11 cellular contexts compared by ENCODE assay signal in the genomic region with DNA sequence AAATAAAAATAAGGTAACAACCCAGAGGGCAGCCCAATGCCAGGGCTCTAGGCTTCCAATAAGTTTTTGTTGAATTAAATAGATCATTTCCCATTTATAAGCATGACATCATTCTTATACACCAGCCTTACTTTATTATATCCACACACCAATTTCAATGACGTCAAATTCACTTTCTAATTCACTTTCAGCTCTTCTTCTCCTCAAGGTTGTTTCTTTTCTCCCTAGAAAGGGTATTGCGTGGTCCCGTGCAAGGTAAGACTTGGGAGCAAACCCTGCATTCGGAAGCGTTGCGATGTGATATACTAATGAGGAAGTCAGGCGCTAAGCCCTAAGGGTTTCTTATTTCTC. TPM values are rescaled to one million over a fixed set of nuclear protein-coding genes. Genes with fewer than 3 reads are reported as not detected.
DNase-seq lines count a peak whose midpoint lies in the region; ATAC-seq and TF ChIP-seq lines count a peak whose summit lies in the region.
"Had no signal": no experiment of that assay in that cellular context is flagged by ENCODE, and none has a peak within 500 bp of the region (broad histone marks: within the 10 kb centered on the region; RNA-seq: fewer than 3 reads in every experiment).

No MANE protein-coding gene starts in this region.

- no peaks in the 10 kb centered on the region for H3K9me3 Mint-ChIP-seq in activated CD8-positive, alpha-beta T cell treated with anti-CD3 and anti-CD28 coated beads, Interleukin-2, amount 10 ng/mL, durations not matched to agents 7 days and 5 days (ENCODE audit: insufficient read depth)

- H3K4me3 ChIP-seq in BE2C (ENCODE audit: low read depth, low read length), result peak overlapping the region; percentile 71
- peak overlapping the region; percentile 51 for H3K4me3 ChIP-seq in neuron (ENCODE audit: low read length)
- H3K4me3 ChIP-seq in WERI-Rb-1 (ENCODE audit: low read depth, low read length), result no peak overlapping the region

- H3K27ac ChIP-seq in epithelial cell of prostate, result peak overlapping the region; percentile 92
- H3K27ac ChIP-seq in WERI-Rb-1, result no peak overlapping the region

- peak overlapping the region; percentile 76 for H2AFZ ChIP-seq in neuron (ENCODE audit: low read depth, low read length)

- no peak overlapping the region for H3K27ac Mint-ChIP-seq in activated CD8-positive, alpha-beta T cell treated with anti-CD3 and anti-CD28 coated beads, Interleukin-2, amount 10 ng/mL, durations not matched to agents 7 days and 5 days

- H3K4me3 Mint-ChIP-seq in activated CD8-positive, alpha-beta T cell treated with anti-CD3 and anti-CD28 coated beads, Interleukin-2, amount 10 ng/mL, durations not matched to agents 7 days and 5 days, result no peak overlapping the region
- H3K4me3 Mint-ChIP-seq: central memory CD8-positive, alpha-beta T cell had no signal

- POLR2A ChIA-PET in activated CD8-positive, alpha-beta T cell treated with anti-CD3 and anti-CD28 coated beads, Interleukin-2, amount 10 ng/mL, durations not matched to agents 7 days and 5 days (lab: Charles Lee), result no interaction called here

- CTCF ChIA-PET in activated CD8-positive, alpha-beta T cell treated with anti-CD3 and anti-CD28 coated beads, Interleukin-2, amount 10 ng/mL, durations not matched to agents 7 days and 5 days (lab: Charles Lee), result no interaction called here

- H3K9me3 ChIP-seq in BE2C (no peaks in the 10 kb centered on the region), neuron (ENCODE audit: low read length) (no peaks in the 10 kb centered on the region), WERI-Rb-1 (ENCODE audit: severe bottlenecking) (no peaks in the 10 kb centered on the region)

- H3K27me3 Mint-ChIP-seq in activated CD8-positive, alpha-beta T cell treated with anti-CD3 and anti-CD28 coated beads, Interleukin-2, amount 10 ng/mL, durations not matched to agents 7 days and 5 days (ENCODE audit: low read depth), result peaks cover 52% of the 10 kb centered on the region

- DNase-seq in BE2C, result no peak
- DNase-seq in OCI-M1 (lab: John Stamatoyannopoulos, UW), result peak; percentile 67
- no peak for DNase-seq in epithelial cell of prostate (ENCODE audit: low read depth, low spot score)
- DNase-seq in activated CD8-positive, alpha-beta T cell treated with anti-CD3 and anti-CD28 coated beads, Interleukin-2, amount 10 ng/mL, durations not matched to agents 7 days and 5 days, result no peak
- DNase-seq in WERI-Rb-1, result no peak
- DNase-seq: NCI-H524 treated with DMSO at 0.1 percent for 48 hours; stimulated activated CD8-positive, alpha-beta memory T cell treated with anti-CD3 and anti-CD28 coated beads, Interleukin-4, amount 100 ng/mL, for 48 hours had no signal

- no peaks in the 10 kb centered on the region for H3K27me3 ChIP-seq in BE2C
- H3K27me3 ChIP-seq in neuron (ENCODE audit: insufficient read depth, low read length), result peaks cover 8% of the 10 kb centered on the region
- H3K27me3 ChIP-seq in WERI-Rb-1 (ENCODE audit: insufficient read depth, low read depth, severe bottlenecking), result peaks cover 42% of the 10 kb centered on the region

- no peak for ATAC-seq in HG03571 (IDR thresholded peaks at IDR 0.05; ENCODE audit: unreplicated experiment)
- no peak for ATAC-seq in activated CD8-positive, alpha-beta T cell treated with anti-CD3 and anti-CD28 coated beads, Interleukin-2, amount 10 ng/mL, durations not matched to agents 7 days and 5 days
- ATAC-seq in HG03469 (IDR thresholded peaks at IDR 0.05; ENCODE audit: unreplicated experiment), result no peak

- no peaks in the 10 kb centered on the region; the same call in 1 of the 2 replicates for H3K4me1 ChIP-seq in BE2C
- H3K4me1 ChIP-seq in neuron (ENCODE audit: insufficient read depth, low read length), result peaks cover 18% of the 10 kb centered on the region

- no peaks in the 10 kb centered on the region for H3K36me3 Mint-ChIP-seq in activated CD8-positive, alpha-beta T cell treated with anti-CD3 and anti-CD28 coated beads, Interleukin-2, amount 10 ng/mL, durations not matched to agents 7 days and 5 days (ENCODE audit: low read depth)

- H3K36me3 ChIP-seq in BE2C, result no peaks in the 10 kb centered on the region
- H3K36me3 ChIP-seq in neuron (ENCODE audit: insufficient read depth, low read length), result no peaks in the 10 kb centered on the region
- no peaks in the 10 kb centered on the region for H3K36me3 ChIP-seq in WERI-Rb-1

- H3K4me1 Mint-ChIP-seq in activated CD8-positive, alpha-beta T cell treated with anti-CD3 and anti-CD28 coated beads, Interleukin-2, amount 10 ng/mL, durations not matched to agents 7 days and 5 days (ENCODE audit: low read depth), result peaks cover 7% of the 10 kb centered on the region
- H3K4me1 Mint-ChIP-seq: central memory CD8-positive, alpha-beta T cell had no signal

- no peak for TF ChIP-seq CTCF in BE2C (IDR thresholded peaks at IDR 0.05; ENCODE audit: low read depth, low read length)
- TF ChIP-seq CTCF in WERI-Rb-1 (IDR thresholded peaks at IDR 0.05; ENCODE audit: low read depth, low read length), result no peak

RNA-seq across cellular contexts. Expression of a gene that starts 1.1 kb away (rescaled TPM):
- polyA plus RNA-seq in BE2C (2012; ENCODE audit: insufficient read depth, insufficient read length, low read depth), result 3.3 TPM
- not detected for total RNA-seq in activated CD8-positive, alpha-beta T cell treated with anti-CD3 and anti-CD28 coated beads, Interleukin-2, amount 10 ng/mL, durations not matched to agents 7 days and 5 days
